ENCODE assay signal across 1 cellular context in genomic region chr16:1571012-1571671, GRCh38.
TF ChIP-seq lines count a peak whose summit lies in the region.

No MANE protein-coding gene starts in this region.

TF ChIP-seq in K562, 482 proteins besides CTCF, POLR2A, EP300 and RAD21:
- no peak for TF ChIP-seq ZBTB7A (IDR thresholded peaks at IDR 0.05; ENCODE audit: borderline replicate concordance, control insufficient read depth, low read depth, low read length)
- TF ChIP-seq MXD1 (CRISPR knock-in tag; IDR thresholded peaks at IDR 0.05; ENCODE audit: borderline replicate concordance, poor library complexity, severe bottlenecking): no peak
- no peak for TF ChIP-seq ZBTB40 (IDR thresholded peaks at IDR 0.05)
- TF ChIP-seq ZBTB40 (CRISPR knock-in tag; IDR thresholded peaks at IDR 0.05): no peak
- TF ChIP-seq ZBTB43 (CRISPR knock-in tag; IDR thresholded peaks at IDR 0.05): no peak
- no peak for TF ChIP-seq RERE (CRISPR knock-in tag; IDR thresholded peaks at IDR 0.05; ENCODE audit: borderline replicate concordance)
- TF ChIP-seq ZNF232 (CRISPR knock-in tag; IDR thresholded peaks at IDR 0.05): no peak
- no peak for TF ChIP-seq ZNF699 (CRISPR knock-in tag; IDR thresholded peaks at IDR 0.05; ENCODE audit: insufficient replicate concordance)
- no peak for TF ChIP-seq JUN (IDR thresholded peaks at IDR 0.05; ENCODE audit: borderline replicate concordance, low read depth, low read length)
- no peak for TF ChIP-seq JUN (CRISPR knock-in tag; IDR thresholded peaks at IDR 0.05; ENCODE audit: borderline replicate concordance)
- no peak for TF ChIP-seq KHSRP (IDR thresholded peaks at IDR 0.05)
- no peak for TF ChIP-seq TRIM24 (IDR thresholded peaks at IDR 0.05)
- no peak for TF ChIP-seq BRD4 (IDR thresholded peaks at IDR 0.05)
- TF ChIP-seq MXI1 (IDR thresholded peaks at IDR 0.05; ENCODE audit: low read depth, low read length): no peak
- TF ChIP-seq ZNF717 (CRISPR knock-in tag; IDR thresholded peaks at IDR 0.05): no peak
- no peak for TF ChIP-seq TRIM28 (IDR thresholded peaks at IDR 0.05)
- no peak for TF ChIP-seq ARID3A (IDR thresholded peaks at IDR 0.05; ENCODE audit: borderline replicate concordance, low read depth, low read length)
- no peak for TF ChIP-seq FOXA1 (IDR thresholded peaks at IDR 0.05; ENCODE audit: borderline replicate concordance)
- no peak for TF ChIP-seq RHOXF2B (CRISPR knock-in tag; conservative IDR thresholded peaks at IDR 0.05)
- no peak for TF ChIP-seq TFE3 (CRISPR knock-in tag; IDR thresholded peaks at IDR 0.05)
